Comparison of ENCODE assay signal across 23 cellular contexts in genomic region chr5:69288069-69288468, GRCh38.
"Had no signal": no experiment of that assay in that cellular context is flagged by ENCODE, and none has a peak within 500 bp of the region (broad histone marks: within the 10 kb centered on the region; RNA-seq: fewer than 3 reads in every experiment).

No MANE protein-coding gene starts in this region.

- H3K27me3 ChIP-seq: adrenal gland, breast epithelium had no signal

- H3K4me1 ChIP-seq: adrenal gland, breast epithelium had no signal

- DNase-seq: activated CD4-positive, alpha-beta memory T cell treated with anti-CD3 and anti-CD28 coated beads, Interleukin-2, amount 10 ng/mL, durations not matched to agents 7 days and 5 days; activated CD4-positive, alpha-beta T cell treated with anti-CD3 and anti-CD28 coated beads, Interleukin-2, amount 50 U/mL, for 1 hour; activated naive CD4-positive, alpha-beta T cell treated with anti-CD3 and anti-CD28 coated beads, Interleukin-2, amount 50 U/mL, for 16 hours; activated naive CD8-positive, alpha-beta T cell treated with anti-CD3 and anti-CD28 coated beads, Interleukin-2, amount 10 ng/mL, durations not matched to agents 7 days and 5 days; activated T-cell treated with anti-CD3 and anti-CD28 coated beads for 4 hours; activated T-cell treated with anti-CD3 and anti-CD28 coated beads, Interleukin-2, amount 50 U/mL, for 72 hours; adrenal gland; aorta; caudate nucleus; KG1; NCI-H1048; NCI-H146; NCI-H187 treated with DMSO at 0.1 percent for 48 hours; NCI-H2171; NCI-H2227 treated with DMSO at 0.1 percent for 48 hours; NCI-H526; NCI-H774; NK-92 treated with Interleukin-12 subunit alpha and Interleukin-12 subunit beta, amount 100 ng/mL, for 24 hours; PC-3; SHP77 had no signal

- H3K27ac ChIP-seq: adrenal gland, breast epithelium had no signal

- H3K36me3 ChIP-seq: adrenal gland, breast epithelium had no signal

- H3K9me3 Mint-ChIP-seq: activated CD4-positive, alpha-beta memory T cell treated with anti-CD3 and anti-CD28 coated beads, Interleukin-2, amount 10 ng/mL, durations not matched to agents 7 days and 5 days; activated naive CD8-positive, alpha-beta T cell treated with anti-CD3 and anti-CD28 coated beads, Interleukin-2, amount 10 ng/mL, durations not matched to agents 7 days and 5 days; activated T-cell treated with anti-CD3 and anti-CD28 coated beads, Interleukin-2, amount 50 U/mL, for 72 hours; T-helper 1 cell treated with Interleukin-12 subunit alpha and Interleukin-12 subunit beta and Interleukin-4 antibody, amounts not matched to agents 30 μg/mL and 1 μg/mL, for 36 hours had no signal

- H3K27me3 Mint-ChIP-seq: activated CD4-positive, alpha-beta memory T cell treated with anti-CD3 and anti-CD28 coated beads, Interleukin-2, amount 10 ng/mL, durations not matched to agents 7 days and 5 days; activated CD4-positive, alpha-beta T cell treated with anti-CD3 and anti-CD28 coated beads for 36 hours; activated naive CD8-positive, alpha-beta T cell treated with anti-CD3 and anti-CD28 coated beads, Interleukin-2, amount 10 ng/mL, durations not matched to agents 7 days and 5 days had no signal

- H3K27ac Mint-ChIP-seq: activated CD4-positive, alpha-beta memory T cell treated with anti-CD3 and anti-CD28 coated beads, Interleukin-2, amount 10 ng/mL, durations not matched to agents 7 days and 5 days; activated CD4-positive, alpha-beta T cell treated with anti-CD3 and anti-CD28 coated beads for 36 hours; activated naive CD8-positive, alpha-beta T cell treated with anti-CD3 and anti-CD28 coated beads, Interleukin-2, amount 10 ng/mL, durations not matched to agents 7 days and 5 days; activated T-cell treated with anti-CD3 and anti-CD28 coated beads, Interleukin-2, amount 50 U/mL, for 72 hours; T-helper 1 cell treated with Interleukin-12 subunit alpha and Interleukin-12 subunit beta and Interleukin-4 antibody, amounts not matched to agents 30 μg/mL and 1 μg/mL, for 36 hours had no signal

- ATAC-seq: activated T-cell treated with anti-CD3 and anti-CD28 coated beads, Interleukin-2, amount 50 U/mL, for 72 hours; PC-3 had no signal

- H3K4me3 ChIP-seq: adrenal gland, breast epithelium had no signal

- H3K4me1 Mint-ChIP-seq: activated CD4-positive, alpha-beta memory T cell treated with anti-CD3 and anti-CD28 coated beads, Interleukin-2, amount 10 ng/mL, durations not matched to agents 7 days and 5 days; activated naive CD8-positive, alpha-beta T cell treated with anti-CD3 and anti-CD28 coated beads, Interleukin-2, amount 10 ng/mL, durations not matched to agents 7 days and 5 days had no signal

- H3K9me3 ChIP-seq: adrenal gland, breast epithelium had no signal

- H3K4me3 Mint-ChIP-seq: activated CD4-positive, alpha-beta memory T cell treated with anti-CD3 and anti-CD28 coated beads, Interleukin-2, amount 10 ng/mL, durations not matched to agents 7 days and 5 days; activated CD4-positive, alpha-beta T cell treated with anti-CD3 and anti-CD28 coated beads for 36 hours; activated naive CD8-positive, alpha-beta T cell treated with anti-CD3 and anti-CD28 coated beads, Interleukin-2, amount 10 ng/mL, durations not matched to agents 7 days and 5 days; activated T-cell treated with anti-CD3 and anti-CD28 coated beads, Interleukin-2, amount 50 U/mL, for 72 hours; T-helper 1 cell treated with Interleukin-12 subunit alpha and Interleukin-12 subunit beta and Interleukin-4 antibody, amounts not matched to agents 30 μg/mL and 1 μg/mL, for 36 hours had no signal
